ENCODE assay signal across 8 cellular contexts in genomic region chr14:73713206-73713803, GRCh38. TPM values are rescaled to one million over a fixed set of nuclear protein-coding genes. Genes with fewer than 3 reads are reported as not detected.
A peak's percentile ranks its signal among the peaks of the same experiment; 100 is the strongest.
DNase-seq lines count a peak whose midpoint lies in the region; ATAC-seq and TF ChIP-seq lines count a peak whose summit lies in the region.

No MANE protein-coding gene starts in this region.

- peak overlapping the region; percentile 96 for H3K27ac Mint-ChIP-seq in CD8-positive, alpha-beta T cell

- H2BK15ac ChIP-seq in mesendoderm (replicated peaks; ENCODE audit: low read depth) = no peak overlapping the region

- peaks cover 11% of the 10 kb centered on the region for H3K79me1 ChIP-seq in mesendoderm (ENCODE audit: low read length)

- no peak overlapping the region for H3K4ac ChIP-seq in mesendoderm (ENCODE audit: low read depth, low read length)

- H3K9me3 ChIP-seq in CD8-positive, alpha-beta T cell (ENCODE audit: low read length) = no peaks in the 10 kb centered on the region
- H3K9me3 ChIP-seq in HUES48 (ENCODE audit: control insufficient read depth, insufficient read depth, low read length) = no peaks in the 10 kb centered on the region

- POLR2A ChIA-PET in CD8-positive, alpha-beta T cell (lab: Charles Lee) = interaction anchor here (0.6 to 3.8 kb wide), 11 partner anchors 30 to 685 kb away, joined by 3 to 16 read pairs (median 4); partner anchors contain the start of genes ACOT4, ACOT6, NUMB and PTGR2

- peak overlapping the region; percentile 92 for H3K4me3 Mint-ChIP-seq in CD8-positive, alpha-beta T cell

- intact Hi-C loops in CD8-positive, alpha-beta T cell (cut with DNase I, micrococcal nuclease) = loop anchor here (2.0 to 5.0 kb wide), 3 partner anchors 69 to 305 kb away; partner anchors contain the start of genes DNAL1 (in 2 of the 2), BBOF1 (in 1 of the 2), COQ6 (in 1 of the 2) and ENTPD5 (in 1 of the 2)
- intact Hi-C loops in posterior vena cava (cut with DNase I) = no loop called here

- CTCF ChIA-PET in CD8-positive, alpha-beta T cell (lab: Charles Lee) = interaction anchor here (1.1 to 1.6 kb wide), 4 partner anchors 15 to 72 kb away, joined by 3 to 8 read pairs (median 4); no protein-coding TSS in a partner anchor

- H3K4me1 Mint-ChIP-seq in CD8-positive, alpha-beta T cell (ENCODE audit: low read depth) = peaks cover 34% of the 10 kb centered on the region

- H4K5ac ChIP-seq in mesendoderm (ENCODE audit: low read length) = no peak overlapping the region

- no CpG with 5 or more reads among the region's 21 CpGs for WGBS in mesendoderm (ENCODE audit: extremely low coverage, insufficient coverage, low lambda C conversion rate)
- 4% methylated on average over 21 of the region's 21 CpGs for WGBS in urinary bladder

- H3K27me3 Mint-ChIP-seq in CD8-positive, alpha-beta T cell (ENCODE audit: low read depth) = no peaks in the 10 kb centered on the region

- H3K27me3 ChIP-seq in CD8-positive, alpha-beta T cell (ENCODE audit: insufficient read depth, low read length) = no peaks in the 10 kb centered on the region
- H3K27me3 ChIP-seq in HUES48 (ENCODE audit: control insufficient read depth, insufficient read depth, low read length) (peaks cover 6% of the 10 kb centered on the region), brain microvascular endothelial cell (replicated peaks) (no peaks in the 10 kb centered on the region), mesendoderm (ENCODE audit: insufficient read depth, low read length, poor library complexity) (no peaks in the 10 kb centered on the region)

- in situ Hi-C loops in brain microvascular endothelial cell (cut with HindIII; ENCODE audit: low pct_ligation_motif_present, low sequenced_read_pairs) = no loop called here

- peak overlapping the region; percentile 92 for H3K4me3 ChIP-seq in CD8-positive, alpha-beta T cell (ENCODE audit: low read depth, low read length)
- peak overlapping the region; percentile 97 for H3K4me3 ChIP-seq in HUES48 (ENCODE audit: low read depth, low read length)
- peak overlapping the region; percentile 80 for H3K4me3 ChIP-seq in brain microvascular endothelial cell (ENCODE audit: low read depth, low read length)
- H3K4me3 ChIP-seq in mesendoderm (ENCODE audit: low read length) = peak overlapping the region; percentile 49
- H3K4me3 ChIP-seq in urinary bladder (ENCODE audit: low read depth, low read length) = peak overlapping the region; percentile 79

- peaks cover 9% of the 10 kb centered on the region for H3K36me3 ChIP-seq in CD8-positive, alpha-beta T cell (ENCODE audit: insufficient read depth, low read length)
- H3K36me3 ChIP-seq in HUES48 (ENCODE audit: control insufficient read depth, insufficient read depth, low read length) (no peaks in the 10 kb centered on the region), brain microvascular endothelial cell (replicated peaks) (peaks cover 20% of the 10 kb centered on the region), mesendoderm (ENCODE audit: control insufficient read depth, insufficient read depth, low read length) (no peaks in the 10 kb centered on the region), urinary bladder (ENCODE audit: insufficient read depth) (peaks cover 4% of the 10 kb centered on the region)

- H2BK120ac ChIP-seq in mesendoderm (ENCODE audit: low read depth, low read length) = no peak overlapping the region

- H3K9ac ChIP-seq in HUES48 (ENCODE audit: low read depth, low read length) (peak overlapping the region; percentile 88), mesendoderm (ENCODE audit: low read length) (peak overlapping the region; percentile 72)

- peaks cover 10% of the 10 kb centered on the region for H3K4me1 ChIP-seq in CD8-positive, alpha-beta T cell (ENCODE audit: insufficient read depth, low read length)
- H3K4me1 ChIP-seq in HUES48 (ENCODE audit: control insufficient read depth, insufficient read depth, low read length) (peaks cover 13% of the 10 kb centered on the region), mesendoderm (ENCODE audit: control insufficient read depth, low read depth, low read length) (peaks cover 9% of the 10 kb centered on the region), urinary bladder (ENCODE audit: insufficient read depth) (no peaks in the 10 kb centered on the region)

- peak overlapping the region; percentile 90 for H3K18ac ChIP-seq in mesendoderm (ENCODE audit: low read length)

- peak overlapping the region; percentile 87 for H3K56ac ChIP-seq in mesendoderm (ENCODE audit: low read length)

- H4K8ac ChIP-seq in mesendoderm (ENCODE audit: low read depth, low read length) = no peak overlapping the region

- H2BK5ac ChIP-seq in mesendoderm (ENCODE audit: low read length) = no peak overlapping the region

- no peak overlapping the region for H3K23ac ChIP-seq in mesendoderm (ENCODE audit: low read length)

- no peak for ATAC-seq in CD8-positive, alpha-beta T cell
- no peak for ATAC-seq in GM18861 (IDR thresholded peaks at IDR 0.05; ENCODE audit: unreplicated experiment)

- TF ChIP-seq CTCF in CD8-positive, alpha-beta T cell (IDR thresholded peaks at IDR 0.05) = no peak
- no peak for TF ChIP-seq CTCF in brain microvascular endothelial cell (IDR thresholded peaks at IDR 0.05; ENCODE audit: low read depth, low read length, missing control alignments)

- H3K4me2 ChIP-seq in mesendoderm (ENCODE audit: low read length) = peak overlapping the region; percentile 68

- DNase-seq in CD8-positive, alpha-beta T cell = no peak
- DNase-seq in brain microvascular endothelial cell (no peak), mesendoderm (no peak), posterior vena cava (ENCODE audit: low spot score) (no peak), kidney tubule cell (ENCODE audit: low spot score) (no peak)

- peaks cover 33% of the 10 kb centered on the region for H3K36me3 Mint-ChIP-seq in CD8-positive, alpha-beta T cell

- H2AK5ac ChIP-seq in mesendoderm (ENCODE audit: low read length) = no peak overlapping the region

- peak overlapping the region; percentile 76 for H3K27ac ChIP-seq in CD8-positive, alpha-beta T cell (ENCODE audit: low read depth, low read length)
- H3K27ac ChIP-seq in HUES48 (ENCODE audit: low read depth, low read length) (peak overlapping the region; percentile 85), brain microvascular endothelial cell (peak overlapping the region; percentile 88), mesendoderm (ENCODE audit: low read depth, low read length) (peak overlapping the region; percentile 80), urinary bladder (ENCODE audit: low read depth) (no peak overlapping the region)

- H3K9me3 Mint-ChIP-seq in CD8-positive, alpha-beta T cell = no peaks in the 10 kb centered on the region

- peaks cover 15% of the 10 kb centered on the region for H3K79me2 ChIP-seq in mesendoderm (ENCODE audit: control insufficient read depth, insufficient read depth, low read length)

RNA-seq across cellular contexts. Expression of gene PNMA1, which starts 0.9 kb away (rescaled TPM):
- 10 to 100 TPM; 39.4 to 39.8 TPM for total RNA-seq in CD8-positive, alpha-beta T cell
- 34.5 TPM for polyA plus RNA-seq in mesendoderm (2013, experiment 1 of 2)
- polyA plus RNA-seq in mesendoderm (2013, experiment 2 of 2) = 34.4 TPM
- 38.3 TPM for total RNA-seq in urinary bladder
- 85.8 TPM for polyA plus RNA-seq in urinary bladder
- total RNA-seq in posterior vena cava = 10 to 100 TPM; 64.8 to 88.7 TPM

Comparison
In these comparisons a context has a peak if more than half of its experiments do, and no peak if none do; other contexts are left out.
1. intact Hi-C loops: an anchor here in CD8-positive, alpha-beta T cell (2.0 to 5.0 kb wide); none called in posterior vena cava.